In genomic region chr6:45964300-45964699, GRCh38 we compare ENCODE assay signal across 17 cellular contexts. TPM values are rescaled to one million over a fixed set of nuclear protein-coding genes. Genes with fewer than 3 reads are reported as not detected.
DNase-seq lines count a peak whose midpoint lies in the region; ATAC-seq, FAIRE-seq and TF ChIP-seq lines count a peak whose summit lies in the region.
"Had no signal": no experiment of that assay in that cellular context is flagged by ENCODE, and none has a peak within 500 bp of the region (broad histone marks: within the 10 kb centered on the region; RNA-seq: fewer than 3 reads in every experiment).

No MANE protein-coding gene starts in this region.

- H3K9ac ChIP-seq in mesendoderm (ENCODE audit: low read length), result no peak overlapping the region
- H3K9ac ChIP-seq: BLaER1, GM23248 had no signal

- no peak overlapping the region for H3K4ac ChIP-seq in mesendoderm (ENCODE audit: low read depth, low read length)

- peak; percentile 4 for ATAC-seq in Right ventricle myocardium inferior
- ATAC-seq in left ventricle myocardium superior, result peak; percentile 37
- no peak for ATAC-seq in GM18520 (IDR thresholded peaks at IDR 0.05; ENCODE audit: unreplicated experiment)
- ATAC-seq: HCT116, HepG2 had no signal

- H3K27me3 ChIP-seq in right atrium auricular region (no peaks in the 10 kb centered on the region), mesendoderm (ENCODE audit: insufficient read depth, low read length, poor library complexity) (no peaks in the 10 kb centered on the region), thyroid gland (no peaks in the 10 kb centered on the region)
- H3K27me3 ChIP-seq: BLaER1 had no signal

- H2BK120ac ChIP-seq in mesendoderm (ENCODE audit: low read depth, low read length), result no peak overlapping the region

- no peak overlapping the region for H3K4me2 ChIP-seq in mesendoderm (ENCODE audit: low read length)
- H3K4me2 ChIP-seq: BLaER1 had no signal

- TF ChIP-seq POLR2A in thyroid gland (IDR thresholded peaks at IDR 0.05) (no peak), GM12892 (IDR thresholded peaks at IDR 0.05; ENCODE audit: low read depth, low read length) (no peak)

- TF ChIP-seq CTCF in right atrium auricular region (IDR thresholded peaks at IDR 0.05) (no peak), thyroid gland (IDR thresholded peaks at IDR 0.05) (no peak)

- H3K4me1 ChIP-seq in right atrium auricular region (peaks cover 0 to 67% of the 10 kb centered on the region in 2 donors), mesendoderm (ENCODE audit: control insufficient read depth, low read depth, low read length) (peaks cover 2% of the 10 kb centered on the region), thyroid gland (peaks cover 38 to 56% of the 10 kb centered on the region in 2 donors)

- H3K79me1 ChIP-seq in mesendoderm (ENCODE audit: low read length), result no peaks in the 10 kb centered on the region

- H2BK5ac ChIP-seq in mesendoderm (ENCODE audit: low read length), result no peak overlapping the region

- H3K36me3 ChIP-seq in right atrium auricular region, result no peaks in the 10 kb centered on the region
- no peaks in the 10 kb centered on the region for H3K36me3 ChIP-seq in mesendoderm (ENCODE audit: control insufficient read depth, insufficient read depth, low read length)
- no peaks in the 10 kb centered on the region for H3K36me3 ChIP-seq in thyroid gland
- H3K36me3 ChIP-seq: BLaER1 had no signal

- H3K23ac ChIP-seq in mesendoderm (ENCODE audit: low read length), result no peak overlapping the region

- H3K4me3 ChIP-seq in right atrium auricular region, result no peak overlapping the region
- no peak overlapping the region for H3K4me3 ChIP-seq in mesendoderm (ENCODE audit: low read length)
- no peak overlapping the region for H3K4me3 ChIP-seq in thyroid gland (replicated peaks in 1 of 3)
- H3K4me3 ChIP-seq: BLaER1, GM23248 had no signal

- no peak for FAIRE-seq in GM12892 (lab: Jason Lieb, UNC)
- FAIRE-seq: H54, HepG2, HTR-8/SVneo had no signal

- intact Hi-C loops in Right ventricle myocardium inferior (cut with DNase I) (no loop called here), left ventricle myocardium superior (cut with micrococcal nuclease) (no loop called here), thyroid gland (cut with DNase I) (no loop called here)

- H3K27ac ChIP-seq in right atrium auricular region (peak overlapping the region in 1 of 2 donors; percentile 64), mesendoderm (ENCODE audit: low read depth, low read length) (no peak overlapping the region), thyroid gland (peak overlapping the region; percentile 68 to 86 (median 73))
- H3K27ac ChIP-seq: 22Rv1, BLaER1, GM23248 had no signal

- peak overlapping the region; percentile 79 for H2BK15ac ChIP-seq in mesendoderm (replicated peaks; ENCODE audit: low read depth)

- no peaks in the 10 kb centered on the region for H3K79me2 ChIP-seq in mesendoderm (ENCODE audit: control insufficient read depth, insufficient read depth, low read length)

- H4K5ac ChIP-seq in mesendoderm (ENCODE audit: low read length), result no peak overlapping the region

- H3K56ac ChIP-seq in mesendoderm (ENCODE audit: low read length), result no peak overlapping the region

- no peak overlapping the region for H2AK5ac ChIP-seq in mesendoderm (ENCODE audit: low read length)

- H4K8ac ChIP-seq in mesendoderm (ENCODE audit: low read depth, low read length), result no peak overlapping the region

- no peak overlapping the region for H3K18ac ChIP-seq in mesendoderm (ENCODE audit: low read length)

- H3K9me3 ChIP-seq in right atrium auricular region (peaks cover 0 to 7% of the 10 kb centered on the region in 2 donors), thyroid gland (no peaks in the 10 kb centered on the region)
- H3K9me3 ChIP-seq: BLaER1 had no signal

- DNase-seq in Right ventricle myocardium inferior (ENCODE audit: missing footprints) (no peak), right atrium auricular region (ENCODE audit: low spot score) (no peak), left ventricle myocardium superior (no peak), mesendoderm (no peak), thyroid gland (no peak), GM12892 (ENCODE audit: insufficient read length) (no peak)
- DNase-seq: AML-193; CD8-positive, alpha-beta memory T cell; GF-D8 had no signal

- no CpG with 5 or more reads among the region's 2 CpGs for WGBS in mesendoderm (ENCODE audit: extremely low coverage, insufficient coverage, low lambda C conversion rate)
- WGBS in thyroid gland, 2 donors, result 54 to 71% methylated on average over 2 of the region's 2 CpGs

RNA-seq across cellular contexts. Expression of gene CLIC5, which starts 51.4 kb away (rescaled TPM):
- 312 TPM for total RNA-seq in Right ventricle myocardium inferior
- 100 to 1,000 TPM in 1 of 2 donors, 10 to 100 TPM in 1; 99.8 to 114 TPM for total RNA-seq in right atrium auricular region
- total RNA-seq in left ventricle myocardium superior, result 272 TPM
- 0.06 TPM for polyA plus RNA-seq in mesendoderm (2013, experiment 1 of 2)
- polyA plus RNA-seq in mesendoderm (2013, experiment 2 of 2), result 0.03 TPM
- 10 to 100 TPM; 10.5 to 15.5 (median 11.7) TPM for total RNA-seq in thyroid gland
- 0.13 TPM for polyA plus RNA-seq in GM12892 (2012; ENCODE audit: missing spikeins)
- total RNA-seq: GM23248, HepG2 had no signal
- polyA plus RNA-seq: GM23248, HepG2 had no signal

Comparison
In these comparisons a context has a peak if more than half of its experiments do, and no peak if none do; other contexts are left out.
1. RNA of gene CLIC5, which starts 51.4 kb away (total RNA-seq): 312 TPM in Right ventricle myocardium inferior (single experiment), 272 TPM in left ventricle myocardium superior (single experiment) and 99.8 to 114 TPM in right atrium auricular region; 10.5 to 15.5 TPM in thyroid gland; every median in the first group is over 4 times any median in the second.